Comparison of ENCODE assay signal across 18 cellular contexts in genomic region chr3:182342252-182342651, GRCh38.
"Had no signal": no experiment of that assay in that cellular context is flagged by ENCODE, and none has a peak within 500 bp of the region (broad histone marks: within the 10 kb centered on the region; RNA-seq: fewer than 3 reads in every experiment).

No MANE protein-coding gene starts in this region.

- H3K36me3 ChIP-seq: esophagus squamous epithelium, gastrocnemius medialis, spleen, upper lobe of right lung had no signal

- ATAC-seq: gastrocnemius medialis, T-helper 17 cell, upper lobe of right lung had no signal

- H3K4me1 ChIP-seq: esophagus squamous epithelium, gastrocnemius medialis, spleen, upper lobe of right lung had no signal

- H3K9me3 ChIP-seq: esophagus squamous epithelium, gastrocnemius medialis, upper lobe of right lung had no signal

- FAIRE-seq: bronchial epithelial cell had no signal

- DNase-seq: activated CD4-positive, alpha-beta memory T cell treated with anti-CD3 and anti-CD28 coated beads for 36 hours; activated CD4-positive, alpha-beta T cell treated with anti-CD3 and anti-CD28 coated beads for 48 hours; activated naive CD4-positive, alpha-beta T cell treated with anti-CD3 and anti-CD28 coated beads for 36 hours; activated naive CD8-positive, alpha-beta T cell treated with anti-CD3 and anti-CD28 coated beads, Interleukin-2, amount 10 ng/mL, durations not matched to agents 7 days and 5 days; activated T-cell treated with anti-CD3 and anti-CD28 coated beads, Interleukin-2, amount 50 U/mL, for 48 hours; amygdala; esophagus squamous epithelium; gastrocnemius medialis; head of caudate nucleus; occipital lobe; retina; spleen; stimulated activated CD4-positive, alpha-beta T cell treated with anti-CD3 and anti-CD28 coated beads, Interleukin-4, amount 100 ng/mL, for 1 hour; stimulated activated naive CD4-positive, alpha-beta T cell; T-helper 17 cell; upper lobe of right lung had no signal

- H3K27me3 ChIP-seq: esophagus squamous epithelium, gastrocnemius medialis, spleen, upper lobe of right lung had no signal

- H3K4me3 ChIP-seq: coronary artery, esophagus squamous epithelium, gastrocnemius medialis, spleen, upper lobe of right lung had no signal

- H3K27ac ChIP-seq: coronary artery, esophagus squamous epithelium, gastrocnemius medialis, spleen, upper lobe of right lung had no signal
